1 cellular context compared by ENCODE assay signal in the genomic region with DNA sequence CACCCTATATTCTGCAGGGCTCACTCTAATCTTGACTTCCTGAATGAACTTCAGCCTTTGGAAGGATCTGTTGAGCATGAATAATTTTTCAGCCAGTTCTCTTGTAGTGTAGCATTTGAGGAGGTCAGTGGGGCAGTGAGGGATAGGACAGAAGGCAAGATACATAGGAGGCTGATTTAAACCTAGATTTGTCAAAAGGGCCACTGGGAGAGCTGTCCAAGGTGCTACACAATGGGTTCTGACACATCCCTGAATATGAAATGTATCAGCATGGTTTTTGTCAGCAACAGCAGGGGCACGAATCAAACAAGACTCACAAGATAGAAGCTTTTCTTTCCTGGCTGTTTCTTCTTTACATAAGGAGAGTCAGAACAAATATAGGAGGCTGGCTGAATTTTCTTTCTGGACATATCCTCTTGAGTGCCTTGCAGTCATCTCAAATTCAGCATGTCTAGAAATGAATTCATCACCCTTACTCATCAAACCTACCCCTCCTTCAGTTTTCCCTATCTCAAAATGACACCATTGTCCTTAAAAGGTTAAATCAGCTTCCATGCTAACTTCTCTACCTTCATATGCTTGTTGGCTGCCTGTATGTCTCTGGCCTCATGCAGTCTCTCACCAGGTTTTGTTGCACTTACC.
TF ChIP-seq lines count a peak whose summit lies in the region.

No MANE protein-coding gene starts in this region.

TF ChIP-seq in HepG2, 621 proteins besides CTCF, POLR2A, EP300 and RAD21 (continued from another document and continues in another):
- peak; percentile 73; the same call in 1 of the 2 replicates for TF ChIP-seq ZBTB25 (CRISPR knock-in tag; IDR thresholded peaks at IDR 0.05)
- peak; percentile 40; the same call in 1 of the 2 replicates for TF ChIP-seq TFDP2 (CRISPR knock-in tag; IDR thresholded peaks at IDR 0.05)
- no peak for TF ChIP-seq JUND (CRISPR knock-in tag; IDR thresholded peaks at IDR 0.05)
- no peak for TF ChIP-seq ZBTB7A (CRISPR knock-in tag; IDR thresholded peaks at IDR 0.05)
- TF ChIP-seq ZNF569 (CRISPR knock-in tag; IDR thresholded peaks at IDR 0.05; ENCODE audit: borderline replicate concordance) = no peak
- TF ChIP-seq ZNF629 (CRISPR knock-in tag; conservative IDR thresholded peaks at IDR 0.05) = no peak
- no peak for TF ChIP-seq NRL (CRISPR knock-in tag; IDR thresholded peaks at IDR 0.05; ENCODE audit: borderline replicate concordance)
- TF ChIP-seq ZNF510 (CRISPR knock-in tag; IDR thresholded peaks at IDR 0.05; ENCODE audit: low read depth) = 0 out of 2 replicates have a peak, but pooled peaks have one; percentile 39
- TF ChIP-seq FOXJ3 (CRISPR knock-in tag; IDR thresholded peaks at IDR 0.05; ENCODE audit: borderline replicate concordance) = no peak
- TF ChIP-seq, protein P1, sequence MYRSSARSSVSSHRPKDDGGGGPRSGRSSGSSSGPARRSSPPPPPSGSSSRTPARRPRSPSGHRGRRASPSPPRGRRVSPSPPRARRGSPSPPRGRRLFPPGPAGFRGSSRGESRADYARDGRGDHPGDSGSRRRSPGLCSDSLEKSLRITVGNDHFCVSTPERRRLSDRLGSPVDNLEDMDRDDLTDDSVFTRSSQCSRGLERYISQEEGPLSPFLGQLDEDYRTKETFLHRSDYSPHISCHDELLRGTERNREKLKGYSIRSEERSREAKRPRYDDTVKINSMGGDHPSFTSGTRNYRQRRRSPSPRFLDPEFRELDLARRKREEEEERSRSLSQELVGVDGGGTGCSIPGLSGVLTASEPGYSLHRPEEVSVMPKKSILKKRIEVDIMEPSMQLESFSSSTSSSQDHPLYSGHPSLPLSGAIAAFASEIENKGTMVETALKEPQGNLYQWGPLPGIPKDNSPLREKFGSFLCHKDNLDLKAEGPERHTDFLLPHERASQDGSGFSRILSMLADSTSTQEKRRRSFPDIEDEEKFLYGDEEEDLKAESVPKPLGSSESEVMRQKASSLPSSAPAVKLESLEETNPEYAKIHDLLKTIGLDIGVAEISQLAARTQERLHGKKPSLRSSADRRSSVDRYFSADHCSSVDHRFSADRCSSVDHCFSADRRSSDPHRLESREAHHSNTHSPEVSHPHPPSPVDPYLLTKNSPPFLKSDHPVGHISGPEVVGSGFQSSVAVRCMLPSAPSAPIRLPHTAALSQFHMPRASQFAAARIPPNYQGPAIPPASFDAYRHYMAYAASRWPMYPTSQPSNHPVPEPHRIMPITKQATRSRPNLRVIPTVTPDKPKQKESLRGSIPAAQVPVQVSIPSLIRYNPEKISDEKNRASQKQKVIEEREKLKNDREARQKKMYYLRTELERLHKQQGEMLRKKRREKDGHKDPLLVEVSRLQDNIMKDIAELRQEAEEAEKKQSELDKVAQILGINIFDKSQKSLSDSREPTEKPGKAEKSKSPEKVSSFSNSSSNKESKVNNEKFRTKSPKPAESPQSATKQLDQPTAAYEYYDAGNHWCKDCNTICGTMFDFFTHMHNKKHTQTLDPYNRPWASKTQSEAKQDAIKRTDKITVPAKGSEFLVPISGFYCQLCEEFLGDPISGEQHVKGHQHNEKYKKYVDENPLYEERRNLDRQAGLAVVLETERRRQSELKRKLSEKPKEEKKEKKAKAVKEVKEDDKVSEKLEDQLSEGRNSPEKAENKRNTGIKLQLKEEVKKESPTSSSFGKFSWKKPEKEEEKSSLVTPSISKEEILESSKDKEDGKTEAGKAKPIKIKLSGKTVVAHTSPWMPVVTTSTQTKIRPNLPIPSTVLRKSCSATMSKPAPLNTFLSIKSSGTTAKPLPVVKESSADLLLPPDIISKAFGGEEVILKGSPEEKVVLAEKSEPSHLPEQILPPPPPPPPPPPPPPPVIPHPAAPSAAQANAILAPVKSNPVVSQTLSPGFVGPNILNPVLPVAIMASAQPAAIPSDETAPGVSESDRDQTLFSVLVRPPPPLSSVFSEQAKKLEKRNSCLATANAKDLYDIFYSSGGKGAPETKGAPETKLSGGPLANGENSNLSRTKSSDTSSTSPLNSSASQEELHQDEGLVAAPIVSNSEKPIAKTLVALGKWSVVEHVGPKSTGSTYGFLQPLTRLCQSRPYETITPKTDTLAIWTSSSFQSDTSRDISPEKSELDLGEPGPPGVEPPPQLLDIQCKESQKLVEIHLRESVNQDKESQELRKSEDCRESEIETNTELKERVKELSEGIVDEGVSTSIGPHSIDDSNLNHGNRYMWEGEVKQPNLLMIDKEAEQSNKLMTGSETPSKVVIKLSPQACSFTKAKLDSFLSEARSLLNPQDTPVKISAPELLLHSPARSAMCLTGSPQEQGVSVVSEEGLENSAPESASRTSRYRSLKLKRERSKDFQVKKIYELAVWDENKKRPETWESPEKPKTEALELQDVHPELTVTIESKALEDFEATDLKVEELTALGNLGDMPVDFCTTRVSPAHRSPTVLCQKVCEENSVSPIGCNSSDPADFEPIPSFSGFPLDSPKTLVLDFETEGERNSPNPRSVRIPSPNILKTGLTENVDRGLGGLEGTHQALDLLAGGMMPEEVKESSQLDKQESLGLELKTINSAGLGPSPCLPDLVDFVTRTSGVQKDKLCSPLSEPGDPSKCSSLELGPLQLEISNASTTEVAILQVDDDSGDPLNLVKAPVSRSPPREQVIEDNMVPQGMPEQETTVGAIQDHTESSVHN (CRISPR knock-in tag; IDR thresholded peaks at IDR 0.05) = no peak
- peak; percentile 15; the same call in 1 of the 2 replicates for TF ChIP-seq SALL1 (CRISPR knock-in tag; IDR thresholded peaks at IDR 0.05)
- TF ChIP-seq HDAC1 (CRISPR knock-in tag; IDR thresholded peaks at IDR 0.05) = no peak
- TF ChIP-seq, protein P2, sequence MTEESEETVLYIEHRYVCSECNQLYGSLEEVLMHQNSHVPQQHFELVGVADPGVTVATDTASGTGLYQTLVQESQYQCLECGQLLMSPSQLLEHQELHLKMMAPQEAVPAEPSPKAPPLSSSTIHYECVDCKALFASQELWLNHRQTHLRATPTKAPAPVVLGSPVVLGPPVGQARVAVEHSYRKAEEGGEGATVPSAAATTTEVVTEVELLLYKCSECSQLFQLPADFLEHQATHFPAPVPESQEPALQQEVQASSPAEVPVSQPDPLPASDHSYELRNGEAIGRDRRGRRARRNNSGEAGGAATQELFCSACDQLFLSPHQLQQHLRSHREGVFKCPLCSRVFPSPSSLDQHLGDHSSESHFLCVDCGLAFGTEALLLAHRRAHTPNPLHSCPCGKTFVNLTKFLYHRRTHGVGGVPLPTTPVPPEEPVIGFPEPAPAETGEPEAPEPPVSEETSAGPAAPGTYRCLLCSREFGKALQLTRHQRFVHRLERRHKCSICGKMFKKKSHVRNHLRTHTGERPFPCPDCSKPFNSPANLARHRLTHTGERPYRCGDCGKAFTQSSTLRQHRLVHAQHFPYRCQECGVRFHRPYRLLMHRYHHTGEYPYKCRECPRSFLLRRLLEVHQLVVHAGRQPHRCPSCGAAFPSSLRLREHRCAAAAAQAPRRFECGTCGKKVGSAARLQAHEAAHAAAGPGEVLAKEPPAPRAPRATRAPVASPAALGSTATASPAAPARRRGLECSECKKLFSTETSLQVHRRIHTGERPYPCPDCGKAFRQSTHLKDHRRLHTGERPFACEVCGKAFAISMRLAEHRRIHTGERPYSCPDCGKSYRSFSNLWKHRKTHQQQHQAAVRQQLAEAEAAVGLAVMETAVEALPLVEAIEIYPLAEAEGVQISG (CRISPR knock-in tag; IDR thresholded peaks at IDR 0.05) = no peak
- no peak for TF ChIP-seq ZKSCAN5 (CRISPR knock-in tag; IDR thresholded peaks at IDR 0.05)
- no peak for TF ChIP-seq ZNF543 (CRISPR knock-in tag; IDR thresholded peaks at IDR 0.05)
- TF ChIP-seq HNF1B (CRISPR knock-in tag; IDR thresholded peaks at IDR 0.05) = no peak
- no peak for TF ChIP-seq ZNF703 (CRISPR knock-in tag; IDR thresholded peaks at IDR 0.05; ENCODE audit: borderline replicate concordance)
- TF ChIP-seq, protein P3, sequence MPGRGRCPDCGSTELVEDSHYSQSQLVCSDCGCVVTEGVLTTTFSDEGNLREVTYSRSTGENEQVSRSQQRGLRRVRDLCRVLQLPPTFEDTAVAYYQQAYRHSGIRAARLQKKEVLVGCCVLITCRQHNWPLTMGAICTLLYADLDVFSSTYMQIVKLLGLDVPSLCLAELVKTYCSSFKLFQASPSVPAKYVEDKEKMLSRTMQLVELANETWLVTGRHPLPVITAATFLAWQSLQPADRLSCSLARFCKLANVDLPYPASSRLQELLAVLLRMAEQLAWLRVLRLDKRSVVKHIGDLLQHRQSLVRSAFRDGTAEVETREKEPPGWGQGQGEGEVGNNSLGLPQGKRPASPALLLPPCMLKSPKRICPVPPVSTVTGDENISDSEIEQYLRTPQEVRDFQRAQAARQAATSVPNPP (CRISPR knock-in tag; IDR thresholded peaks at IDR 0.05) = no peak
- no peak for TF ChIP-seq HNRNPH1 (optimal IDR thresholded peaks at IDR 0.05; ENCODE audit: low read depth, low read length)
- no peak for TF ChIP-seq RFXAP (CRISPR knock-in tag; IDR thresholded peaks at IDR 0.05; ENCODE audit: borderline replicate concordance)
- TF ChIP-seq KLF13 (CRISPR knock-in tag; IDR thresholded peaks at IDR 0.05) = no peak
- TF ChIP-seq NCOA5 (CRISPR knock-in tag; IDR thresholded peaks at IDR 0.05) = 0 out of 2 replicates have a peak, but pooled peaks have one; percentile 59
- no peak for TF ChIP-seq ESRRA (CRISPR knock-in tag; IDR thresholded peaks at IDR 0.05; ENCODE audit: low read depth)
- TF ChIP-seq ZNF512 (CRISPR knock-in tag; IDR thresholded peaks at IDR 0.05) = no peak
- no peak for TF ChIP-seq PITX1 (CRISPR knock-in tag; IDR thresholded peaks at IDR 0.05)
- TF ChIP-seq EED (CRISPR knock-in tag; IDR thresholded peaks at IDR 0.05) = no peak
- TF ChIP-seq, protein P4, sequence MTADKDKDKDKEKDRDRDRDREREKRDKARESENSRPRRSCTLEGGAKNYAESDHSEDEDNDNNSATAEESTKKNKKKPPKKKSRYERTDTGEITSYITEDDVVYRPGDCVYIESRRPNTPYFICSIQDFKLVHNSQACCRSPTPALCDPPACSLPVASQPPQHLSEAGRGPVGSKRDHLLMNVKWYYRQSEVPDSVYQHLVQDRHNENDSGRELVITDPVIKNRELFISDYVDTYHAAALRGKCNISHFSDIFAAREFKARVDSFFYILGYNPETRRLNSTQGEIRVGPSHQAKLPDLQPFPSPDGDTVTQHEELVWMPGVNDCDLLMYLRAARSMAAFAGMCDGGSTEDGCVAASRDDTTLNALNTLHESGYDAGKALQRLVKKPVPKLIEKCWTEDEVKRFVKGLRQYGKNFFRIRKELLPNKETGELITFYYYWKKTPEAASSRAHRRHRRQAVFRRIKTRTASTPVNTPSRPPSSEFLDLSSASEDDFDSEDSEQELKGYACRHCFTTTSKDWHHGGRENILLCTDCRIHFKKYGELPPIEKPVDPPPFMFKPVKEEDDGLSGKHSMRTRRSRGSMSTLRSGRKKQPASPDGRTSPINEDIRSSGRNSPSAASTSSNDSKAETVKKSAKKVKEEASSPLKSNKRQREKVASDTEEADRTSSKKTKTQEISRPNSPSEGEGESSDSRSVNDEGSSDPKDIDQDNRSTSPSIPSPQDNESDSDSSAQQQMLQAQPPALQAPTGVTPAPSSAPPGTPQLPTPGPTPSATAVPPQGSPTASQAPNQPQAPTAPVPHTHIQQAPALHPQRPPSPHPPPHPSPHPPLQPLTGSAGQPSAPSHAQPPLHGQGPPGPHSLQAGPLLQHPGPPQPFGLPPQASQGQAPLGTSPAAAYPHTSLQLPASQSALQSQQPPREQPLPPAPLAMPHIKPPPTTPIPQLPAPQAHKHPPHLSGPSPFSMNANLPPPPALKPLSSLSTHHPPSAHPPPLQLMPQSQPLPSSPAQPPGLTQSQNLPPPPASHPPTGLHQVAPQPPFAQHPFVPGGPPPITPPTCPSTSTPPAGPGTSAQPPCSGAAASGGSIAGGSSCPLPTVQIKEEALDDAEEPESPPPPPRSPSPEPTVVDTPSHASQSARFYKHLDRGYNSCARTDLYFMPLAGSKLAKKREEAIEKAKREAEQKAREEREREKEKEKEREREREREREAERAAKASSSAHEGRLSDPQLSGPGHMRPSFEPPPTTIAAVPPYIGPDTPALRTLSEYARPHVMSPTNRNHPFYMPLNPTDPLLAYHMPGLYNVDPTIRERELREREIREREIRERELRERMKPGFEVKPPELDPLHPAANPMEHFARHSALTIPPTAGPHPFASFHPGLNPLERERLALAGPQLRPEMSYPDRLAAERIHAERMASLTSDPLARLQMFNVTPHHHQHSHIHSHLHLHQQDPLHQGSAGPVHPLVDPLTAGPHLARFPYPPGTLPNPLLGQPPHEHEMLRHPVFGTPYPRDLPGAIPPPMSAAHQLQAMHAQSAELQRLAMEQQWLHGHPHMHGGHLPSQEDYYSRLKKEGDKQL (CRISPR knock-in tag; IDR thresholded peaks at IDR 0.05; ENCODE audit: low read depth) = no peak
- TF ChIP-seq HNRNPUL1 (IDR thresholded peaks at IDR 0.05; ENCODE audit: low read depth, low read length) = no peak
